In the genomic region with DNA sequence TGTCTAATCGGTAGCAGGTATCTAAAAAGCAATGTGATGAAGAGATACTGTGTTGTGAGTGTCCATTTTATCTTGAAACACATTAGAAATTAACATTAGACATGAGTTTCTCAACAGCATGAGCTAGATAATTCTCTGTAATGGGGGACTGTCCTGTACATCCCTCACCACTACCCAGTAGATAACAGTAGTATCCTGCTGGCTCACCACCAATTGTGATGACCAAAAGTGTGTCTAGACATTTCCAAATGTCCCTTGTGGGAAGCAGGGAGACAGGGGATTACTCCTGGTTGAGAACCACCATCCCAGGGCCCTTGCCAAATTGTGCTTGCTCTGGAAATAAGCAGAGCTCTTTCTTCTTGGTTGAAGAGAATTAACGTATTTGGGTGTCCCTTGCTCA, we compare ENCODE assay signal across 21 cellular contexts.
"Had no signal": no experiment of that assay in that cellular context is flagged by ENCODE, and none has a peak within 500 bp of the region (broad histone marks: within the 10 kb centered on the region; RNA-seq: fewer than 3 reads in every experiment).

No MANE protein-coding gene starts in this region.

- H3K9me3 ChIP-seq: SJCRH30 had no signal

- H3K4me3 ChIP-seq: K562, SJCRH30 had no signal

- H3K4me2 ChIP-seq: KMS-11 had no signal

- H3K36me3 ChIP-seq: SJCRH30 had no signal

- DNase-seq: Kasumi-1, MM.1S, NCI-H1092 treated with DMSO at 0.1 percent for 48 hours, NCI-H1436, NCI-H187, NCI-H2029, NCI-H2081 treated with DMSO at 0.1 percent for 48 hours, NCI-H2171, NCI-H226, NCI-H446, NCI-H510A, NCI-H524 treated with DMSO at 0.1 percent for 48 hours, NCI-H69, NCI-H774, RPMI8226, SHP77 treated with DMSO at 0.1 percent for 48 hours, SJCRH30 had no signal

- H3K9ac ChIP-seq: KMS-11 had no signal

- ATAC-seq: K562, SK-N-SH treated with all-trans-retinoic acid at 6 μM for 48 hours had no signal

- H3K27me3 ChIP-seq: SJCRH30 had no signal

- H3K27ac ChIP-seq: HL-60, KMS-11, SJCRH30 had no signal
